10 cellular contexts compared by ENCODE assay signal in genomic region chr20:49685809-49686208, GRCh38. TPM values are rescaled to one million over a fixed set of nuclear protein-coding genes. Genes with fewer than 3 reads are reported as not detected.
DNase-seq lines count a peak whose midpoint lies in the region; ATAC-seq and TF ChIP-seq lines count a peak whose summit lies in the region.
"Had no signal": no experiment of that assay in that cellular context is flagged by ENCODE, and none has a peak within 500 bp of the region (broad histone marks: within the 10 kb centered on the region; RNA-seq: fewer than 3 reads in every experiment).

No MANE protein-coding gene starts in this region.

- H3K4me1 Mint-ChIP-seq in CD8-positive, alpha-beta memory T cell, result peaks cover 55 to 85% (median 61%) of the 10 kb centered on the region in 3 donors
- peaks cover 68 to 72% of the 10 kb centered on the region in 2 donors for H3K4me1 Mint-ChIP-seq in natural killer cell
- H3K4me1 Mint-ChIP-seq in activated naive CD4-positive, alpha-beta T cell treated with anti-CD3 and anti-CD28 coated beads, Interleukin-2, amount 10 ng/mL, durations not matched to agents 7 days and 5 days, result peaks cover 7% of the 10 kb centered on the region

- no peak overlapping the region for H3K4me3 Mint-ChIP-seq in CD8-positive, alpha-beta memory T cell
- no peak overlapping the region for H3K4me3 Mint-ChIP-seq in natural killer cell
- no peak overlapping the region for H3K4me3 Mint-ChIP-seq in activated naive CD4-positive, alpha-beta T cell treated with anti-CD3 and anti-CD28 coated beads, Interleukin-2, amount 10 ng/mL, durations not matched to agents 7 days and 5 days

- H3K27me3 ChIP-seq in CD8-positive, alpha-beta memory T cell (ENCODE audit: insufficient read depth, low read length, poor library complexity, severe bottlenecking), result no peaks in the 10 kb centered on the region
- no peaks in the 10 kb centered on the region for H3K27me3 ChIP-seq in uterus
- H3K27me3 ChIP-seq: cardiac muscle cell had no signal

- H3K27me3 Mint-ChIP-seq in CD8-positive, alpha-beta memory T cell, result no peaks in the 10 kb centered on the region
- H3K27me3 Mint-ChIP-seq in natural killer cell (ENCODE audit: low read depth in 2 of 2), result no peaks in the 10 kb centered on the region
- no peaks in the 10 kb centered on the region for H3K27me3 Mint-ChIP-seq in activated naive CD4-positive, alpha-beta T cell treated with anti-CD3 and anti-CD28 coated beads, Interleukin-2, amount 10 ng/mL, durations not matched to agents 7 days and 5 days

- TF ChIP-seq POLR2A in NB4 (IDR thresholded peaks at IDR 0.05; ENCODE audit: extremely low read depth, insufficient read length), result no peak
- no peak for TF ChIP-seq POLR2A in uterus (IDR thresholded peaks at IDR 0.05)

- TF ChIP-seq CTCF in NB4 (IDR thresholded peaks at IDR 0.05; ENCODE audit: low read depth, low read length) (no peak), natural killer cell (IDR thresholded peaks at IDR 0.05) (no peak), uterus (IDR thresholded peaks at IDR 0.05) (no peak)

- H3K27ac Mint-ChIP-seq in CD8-positive, alpha-beta memory T cell, result peak overlapping the region in 2 of 8 donors; percentile 8 to 63
- peak overlapping the region; percentile 2 to 13 for H3K27ac Mint-ChIP-seq in natural killer cell
- no peak overlapping the region for H3K27ac Mint-ChIP-seq in activated naive CD4-positive, alpha-beta T cell treated with anti-CD3 and anti-CD28 coated beads, Interleukin-2, amount 10 ng/mL, durations not matched to agents 7 days and 5 days

- no peak for DNase-seq in CD8-positive, alpha-beta memory T cell
- DNase-seq in NB4 (ENCODE audit: low read depth) (peak; percentile 58), natural killer cell (no peak), uterus (no peak)
- no peak for DNase-seq in activated naive CD4-positive, alpha-beta T cell treated with anti-CD3 and anti-CD28 coated beads, Interleukin-2, amount 10 ng/mL, durations not matched to agents 7 days and 5 days
- DNase-seq: NCI-H526 had no signal

- H3K4me3 ChIP-seq in CD8-positive, alpha-beta memory T cell (ENCODE audit: low read length), result no peak overlapping the region
- H3K4me3 ChIP-seq in NB4 (ENCODE audit: low read depth, low read length) (no peak overlapping the region), uterus (no peak overlapping the region)
- H3K4me3 ChIP-seq: cardiac muscle cell had no signal

- no peaks in the 10 kb centered on the region for H3K9me3 ChIP-seq in CD8-positive, alpha-beta memory T cell (ENCODE audit: low read length)
- no peaks in the 10 kb centered on the region for H3K9me3 ChIP-seq in uterus

- H3K36me3 Mint-ChIP-seq in CD8-positive, alpha-beta memory T cell, result peaks cover 3 to 21% (median 4%) of the 10 kb centered on the region in 3 donors
- H3K36me3 Mint-ChIP-seq in natural killer cell, result no peaks in the 10 kb centered on the region
- H3K36me3 Mint-ChIP-seq in activated naive CD4-positive, alpha-beta T cell treated with anti-CD3 and anti-CD28 coated beads, Interleukin-2, amount 10 ng/mL, durations not matched to agents 7 days and 5 days, result no peaks in the 10 kb centered on the region

- no peaks in the 10 kb centered on the region for H3K36me3 ChIP-seq in CD8-positive, alpha-beta memory T cell (ENCODE audit: insufficient read depth, low read length)
- H3K36me3 ChIP-seq in uterus, result no peaks in the 10 kb centered on the region
- H3K36me3 ChIP-seq: cardiac muscle cell had no signal

- H3K4me1 ChIP-seq in CD8-positive, alpha-beta memory T cell (ENCODE audit: insufficient read depth, low read length), result peaks cover 5% of the 10 kb centered on the region
- peaks cover under 1 to 6% of the 10 kb centered on the region in 2 donors for H3K4me1 ChIP-seq in uterus

- peak overlapping the region; percentile 45 for H3K27ac ChIP-seq in CD8-positive, alpha-beta memory T cell (ENCODE audit: low read depth, low read length)
- peak overlapping the region; percentile 65 for H3K27ac ChIP-seq in cingulate gyrus (ENCODE audit: low read depth, low read length)
- peak overlapping the region in 1 of 2 donors; percentile 58 for H3K27ac ChIP-seq in uterus
- H3K27ac ChIP-seq: cardiac muscle cell had no signal

- no peaks in the 10 kb centered on the region for H3K9me3 Mint-ChIP-seq in CD8-positive, alpha-beta memory T cell
- no peaks in the 10 kb centered on the region for H3K9me3 Mint-ChIP-seq in natural killer cell
- no peaks in the 10 kb centered on the region for H3K9me3 Mint-ChIP-seq in activated naive CD4-positive, alpha-beta T cell treated with anti-CD3 and anti-CD28 coated beads, Interleukin-2, amount 10 ng/mL, durations not matched to agents 7 days and 5 days

- ATAC-seq in natural killer cell (no peak), GM21825 (IDR thresholded peaks at IDR 0.05; ENCODE audit: unreplicated experiment) (no peak), HG03095 (IDR thresholded peaks at IDR 0.05; ENCODE audit: unreplicated experiment) (no peak)

- CTCF ChIA-PET in CD8-positive, alpha-beta memory T cell (lab: Charles Lee), result interaction anchor here (1.0 kb wide), 1 partner anchor 18 kb away, joined by 3 read pairs; no protein-coding TSS in a partner anchor
- CTCF ChIA-PET in activated naive CD4-positive, alpha-beta T cell treated with anti-CD3 and anti-CD28 coated beads, Interleukin-2, amount 10 ng/mL, durations not matched to agents 7 days and 5 days (lab: Charles Lee), result interaction anchor here (0.9 kb wide), 1 partner anchor 75 kb away, joined by 3 read pairs; no protein-coding TSS in a partner anchor

- intact Hi-C loops in natural killer cell (cut with micrococcal nuclease) (no loop called here), uterus (cut with DNase I; ENCODE audit: low total_unique reads) (no loop called here)

- POLR2A ChIA-PET in CD8-positive, alpha-beta memory T cell (lab: Charles Lee), result no interaction called here

RNA-seq across cellular contexts. Expression of gene B4GALT5, which starts 27.9 kb away (rescaled TPM):
- 10 to 100 TPM; 37.5 to 39.1 TPM for total RNA-seq in CD8-positive, alpha-beta memory T cell
- 2.0 TPM for polyA plus RNA-seq in CD8-positive, alpha-beta memory T cell
- total RNA-seq in natural killer cell (10 to 100 TPM; 15.5 to 29.1 (median 28.6) TPM), uterus (10 to 100 TPM; 13.5 to 59.0 (median 25.0) TPM)
